In the genomic region with DNA sequence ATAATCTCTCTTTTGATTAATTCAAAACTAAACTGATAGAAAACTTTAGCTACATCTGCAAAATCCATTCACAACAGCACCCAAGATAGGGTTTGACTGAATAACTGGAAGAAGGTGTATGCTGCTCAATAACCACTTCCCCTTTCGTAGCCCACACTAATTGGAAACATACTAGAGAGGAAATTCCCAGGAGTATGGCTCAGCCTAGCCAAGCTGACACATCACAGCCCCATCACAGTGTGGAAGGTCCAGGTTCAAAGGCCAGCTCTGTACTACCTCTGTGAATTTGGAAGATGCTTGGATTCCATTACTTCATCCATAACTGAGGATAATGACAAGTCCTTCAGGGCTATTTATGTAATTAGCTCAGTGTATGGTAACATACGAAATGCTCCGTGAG, we compare ENCODE assay signal across 19 cellular contexts.
DNase-seq lines count a peak whose midpoint lies in the region; ATAC-seq and TF ChIP-seq lines count a peak whose summit lies in the region.
"Had no signal": no experiment of that assay in that cellular context is flagged by ENCODE, and none has a peak within 500 bp of the region (broad histone marks: within the 10 kb centered on the region; RNA-seq: fewer than 3 reads in every experiment).

No MANE protein-coding gene starts in this region.

- H3K36me3 Mint-ChIP-seq in endodermal cell (ENCODE audit: low read depth) = no peaks in the 10 kb centered on the region
- H3K36me3 Mint-ChIP-seq: activated naive CD4-positive, alpha-beta T cell treated with anti-CD3 and anti-CD28 coated beads, Interleukin-2, amount 50 U/mL, for 72 hours had no signal

- no peak overlapping the region for H3K27ac Mint-ChIP-seq in endodermal cell
- H3K27ac Mint-ChIP-seq: activated naive CD4-positive, alpha-beta T cell treated with anti-CD3 and anti-CD28 coated beads, Interleukin-2, amount 50 U/mL, for 72 hours; effector memory CD8-positive, alpha-beta T cell had no signal

- H3K4me1 ChIP-seq in endodermal cell (ENCODE audit: control insufficient read depth, insufficient read depth, low read length) = no peaks in the 10 kb centered on the region
- H3K4me1 ChIP-seq in transverse colon = no peaks in the 10 kb centered on the region

- H3K9me3 ChIP-seq in endodermal cell (ENCODE audit: control insufficient read depth, low read length) (no peaks in the 10 kb centered on the region), transverse colon (no peaks in the 10 kb centered on the region)
- H3K9me3 ChIP-seq: neutrophil had no signal

- TF ChIP-seq CTCF in AG09309 (IDR thresholded peaks at IDR 0.05; ENCODE audit: control insufficient read depth, insufficient read depth, low read depth, low read length, missing control alignments) (no peak), endodermal cell (conservative IDR thresholded peaks at IDR 0.05) (no peak), transverse colon (IDR thresholded peaks at IDR 0.05) (no peak)

- H3K27ac ChIP-seq in endodermal cell (ENCODE audit: low read depth, low read length) (no peak overlapping the region), transverse colon (no peak overlapping the region)
- H3K27ac ChIP-seq: neutrophil had no signal

- TF ChIP-seq POLR2A in transverse colon (IDR thresholded peaks at IDR 0.05) = no peak

- 87% methylated on average over 3 of the region's 3 CpGs; no CpG with 5 or more reads in 1 of the 2 experiments for WGBS in endodermal cell (ENCODE audit: insufficient coverage in 1 of 2, insufficient read length in 1 of 2), 2 experiments
- 76 to 100% methylated on average over 2 to 3 of the region's 3 CpGs for WGBS in transverse colon (ENCODE audit: low coverage in 1 of 2), 2 donors

- intact Hi-C loops in transverse colon (cut with DNase I; ENCODE audit: low total_unique reads) = no loop called here

- TF ChIP-seq EP300 in transverse colon (IDR thresholded peaks at IDR 0.05; ENCODE audit: low read depth) = no peak

- H3K9me3 Mint-ChIP-seq in endodermal cell = peaks cover 16% of the 10 kb centered on the region
- H3K9me3 Mint-ChIP-seq: effector memory CD8-positive, alpha-beta T cell had no signal

- H3K4me3 Mint-ChIP-seq in endodermal cell = no peak overlapping the region
- H3K4me3 Mint-ChIP-seq: effector memory CD8-positive, alpha-beta T cell had no signal

- H3K36me3 ChIP-seq in endodermal cell (ENCODE audit: control insufficient read depth, insufficient read depth, low read length) (no peaks in the 10 kb centered on the region), transverse colon (no peaks in the 10 kb centered on the region)
- H3K36me3 ChIP-seq: neutrophil had no signal

- ATAC-seq in GM19351 (IDR thresholded peaks at IDR 0.05; ENCODE audit: unreplicated experiment) (peak; percentile 70), HG03378 (IDR thresholded peaks at IDR 0.05; ENCODE audit: unreplicated experiment) (peak; percentile 86)
- ATAC-seq: activated naive CD4-positive, alpha-beta T cell treated with anti-CD3 and anti-CD28 coated beads, Interleukin-2, amount 50 U/mL, for 72 hours; effector memory CD8-positive, alpha-beta T cell had no signal

- H3K9ac ChIP-seq in endodermal cell (ENCODE audit: extremely low read depth, low read length, poor library complexity, severe bottlenecking) = no peak overlapping the region

- H3K27me3 ChIP-seq in endodermal cell (ENCODE audit: control insufficient read depth, insufficient read depth, low read length, poor library complexity, severe bottlenecking) (no peaks in the 10 kb centered on the region), transverse colon (no peaks in the 10 kb centered on the region)
- H3K27me3 ChIP-seq: neutrophil had no signal

- peaks cover 8% of the 10 kb centered on the region for H3K4me1 Mint-ChIP-seq in endodermal cell

- no peaks in the 10 kb centered on the region for H3K27me3 Mint-ChIP-seq in endodermal cell (ENCODE audit: insufficient read depth)

- peak; percentile 52 for DNase-seq in AG09309 (ENCODE audit: low read depth)
- DNase-seq in endodermal cell = peak; percentile 3
- DNase-seq in GM19238 (ENCODE audit: insufficient read length, low spot score) = no peak
- no peak for DNase-seq in NOMO-1 treated with dmso at 0.1 percent for 144 hours (lab: John Stamatoyannopoulos, UW; ENCODE audit: unreplicated experiment)
- no peak for DNase-seq in NCI-H526 treated with DMSO at 0.1 percent for 48 hours (lab: John Stamatoyannopoulos, UW)
- no peak for DNase-seq in transverse colon
- DNase-seq: ACHN; activated CD4-positive, CD25-positive, alpha-beta regulatory T cell treated with anti-CD3 and anti-CD28 coated beads, Interleukin-2, amount 50 U/mL, for 72 hours; activated T-cell treated with anti-CD3 and anti-CD28 coated beads for 4 hours; effector memory CD8-positive, alpha-beta T cell; glutamatergic neuron; NCI-H2029 treated with DMSO at 0.1 percent for 48 hours; NCI-H774; RPMI8226; T-helper 1 cell had no signal

- in situ Hi-C loops in transverse colon (cut with MboI; ENCODE audit: low pct_ligation_motif_present in 1 of 4, low pct_unique_long_range_greater_than_20kb in 1 of 4, low sequenced_read_pairs in 3 of 4) = no loop called here

- H3K4me3 ChIP-seq in AG09309 (ENCODE audit: control insufficient read depth, low read depth, low read length) (no peak overlapping the region), endodermal cell (ENCODE audit: low read length) (no peak overlapping the region), transverse colon (no peak overlapping the region)

Comparison
In these comparisons a context has a peak if more than half of its experiments do, and no peak if none do; other contexts are left out.
1. DNase-seq: peak in AG09309 (single experiment) and endodermal cell (single experiment); none in GM19238 (single experiment), NOMO-1 treated with dmso at 0.1 percent for 144 hours (single experiment), NCI-H526 treated with DMSO at 0.1 percent for 48 hours (single experiment) and transverse colon (single experiment).